ENCODE assay signal across 8 cellular contexts in genomic region chr1:14598498-14599172, GRCh38. TPM values are rescaled to one million over a fixed set of nuclear protein-coding genes. Genes with fewer than 3 reads are reported as not detected.
DNase-seq lines count a peak whose midpoint lies in the region; ATAC-seq and TF ChIP-seq lines count a peak whose summit lies in the region.

Gene KAZN (plus strand): TSS chr1:14598685.

- no peaks in the 10 kb centered on the region for H3K9me3 ChIP-seq in prostate gland

- H3K27ac ChIP-seq in prostate gland (peak within 1 kb of the TSS in 1 of 2 donors; percentile 31), brain microvascular endothelial cell (no peak within 1 kb of the TSS)

- intact Hi-C loops in Right ventricle myocardium superior (cut with DNase I) (no loop called here), prostate gland (cut with DNase I) (no loop called here)

- TF ChIP-seq CTCF in GM12874 (IDR thresholded peaks at IDR 0.05; ENCODE audit: insufficient read depth, low read depth, low read length) (0 out of 2 replicates have a peak, but pooled peaks have one; percentile 4), prostate gland (IDR thresholded peaks at IDR 0.05) (peak in 1 of 4 experiments; percentile 6), brain microvascular endothelial cell (IDR thresholded peaks at IDR 0.05; ENCODE audit: low read depth, low read length, missing control alignments) (no peak)

- peak; percentile 41 for DNase-seq in NCI-H69 (lab: John Stamatoyannopoulos, UW)
- peak; percentile 50 for DNase-seq in Right ventricle myocardium superior
- no peak for DNase-seq in prostate gland (ENCODE audit: low spot score)
- DNase-seq in brain microvascular endothelial cell, result no peak
- no peak for DNase-seq in activated gamma-delta T cell (lab: John Stamatoyannopoulos, UW)
- no peak for DNase-seq in activated naive CD4-positive, alpha-beta T cell treated with Interleukin-2 at 50 U/mL for 16 hours
- no peak for DNase-seq in OCI-M1 (lab: John Stamatoyannopoulos, UW)

- no peak for TF ChIP-seq POLR2A in prostate gland (IDR thresholded peaks at IDR 0.05)

- H3K4me3 ChIP-seq in prostate gland (peak within 1 kb of the TSS; percentile 41), brain microvascular endothelial cell (ENCODE audit: low read depth, low read length) (no peak within 1 kb of the TSS)

- ATAC-seq in Right ventricle myocardium superior (ENCODE audit: poor library complexity), result peak; percentile 42

- no peaks in the 10 kb centered on the region for H3K36me3 ChIP-seq in prostate gland
- no peaks in the 10 kb centered on the region for H3K36me3 ChIP-seq in brain microvascular endothelial cell (replicated peaks)

- H3K27me3 ChIP-seq in prostate gland (replicated peaks; ENCODE audit: insufficient read depth) (peaks cover 11% of the 10 kb centered on the region), brain microvascular endothelial cell (replicated peaks) (peaks cover 32% of the 10 kb centered on the region)

- in situ Hi-C loops in brain microvascular endothelial cell (cut with HindIII; ENCODE audit: low pct_ligation_motif_present, low sequenced_read_pairs), result no loop called here

- 1% methylated on average over 77 of the region's 80 CpGs for WGBS in prostate gland

- peaks cover 6% of the 10 kb centered on the region for H3K4me1 ChIP-seq in prostate gland (replicated peaks)

RNA-seq across cellular contexts. Expression of gene KAZN, which starts in this region (rescaled TPM):
- total RNA-seq in Right ventricle myocardium superior, result 3.7 TPM
- total RNA-seq in prostate gland, result 10 to 100 TPM in 1 of 2 donors, 1 to 10 TPM in 1; 8.3 to 12.7 TPM

Comparison
In these comparisons a context has a peak if more than half of its experiments do, and no peak if none do; other contexts are left out.
1. DNase-seq: peak in NCI-H69 (single experiment) and Right ventricle myocardium superior (single experiment); none in prostate gland (single experiment), brain microvascular endothelial cell (single experiment), activated gamma-delta T cell (single experiment), activated naive CD4-positive, alpha-beta T cell treated with Interleukin-2 at 50 U/mL for 16 hours (single experiment) and OCI-M1 (single experiment).